Comparison of ENCODE assay signal across 10 cellular contexts in genomic region chr3:131140891-131141290, GRCh38.
"Had no signal": no experiment of that assay in that cellular context is flagged by ENCODE, and none has a peak within 500 bp of the region (broad histone marks: within the 10 kb centered on the region; RNA-seq: fewer than 3 reads in every experiment).

No MANE protein-coding gene starts in this region.

- DNase-seq: GM23248, GOT3, H7, Karpas-422, KBM-7 had no signal

- H2AFZ ChIP-seq: GM23248 had no signal

- H3K4me3 ChIP-seq: GM23248, HAP-1 had no signal

- H3K4me2 ChIP-seq: KMS-11 had no signal

- H3K9me3 ChIP-seq: HAP-1 had no signal

- ATAC-seq: HCT116, HepG2 had no signal

- H3K36me3 ChIP-seq: HAP-1 had no signal

- H3K27ac ChIP-seq: GM23248, HL-60, KMS-11 had no signal

- H3K9ac ChIP-seq: GM23248, KMS-11 had no signal

- H3K4me1 ChIP-seq: HAP-1 had no signal
